In genomic region chr14:22084393-22085281, GRCh38 we compare ENCODE assay signal across 8 cellular contexts.
A peak's percentile ranks its signal among the peaks of the same experiment; 100 is the strongest.
DNase-seq lines count a peak whose midpoint lies in the region; ATAC-seq and TF ChIP-seq lines count a peak whose summit lies in the region.

No MANE protein-coding gene starts in this region.

- H3K27me3 ChIP-seq in HL-60 (ENCODE audit: insufficient read depth, poor library complexity, severe bottlenecking) (no peaks in the 10 kb centered on the region), Peyer's patch (no peaks in the 10 kb centered on the region)

- TF ChIP-seq CTCF in HL-60 (IDR thresholded peaks at IDR 0.05; ENCODE audit: insufficient read depth, low read length) (peak; percentile 39), Peyer's patch (IDR thresholded peaks at IDR 0.05) (peak; percentile 26 to 67 (median 63)), coronary artery (IDR thresholded peaks at IDR 0.05) (peak; percentile 52)

- H3K4me1 ChIP-seq in Peyer's patch: no peaks in the 10 kb centered on the region

- H3K27ac ChIP-seq in HL-60 (replicated peaks): no peak overlapping the region
- no peak overlapping the region for H3K27ac ChIP-seq in Peyer's patch
- H3K27ac ChIP-seq in coronary artery: no peak overlapping the region

- H3K36me3 ChIP-seq in Peyer's patch: no peaks in the 10 kb centered on the region

- no peaks in the 10 kb centered on the region for H3K9me3 ChIP-seq in Peyer's patch

- no peak for TF ChIP-seq POLR2A in Peyer's patch (IDR thresholded peaks at IDR 0.05)

- peak; percentile 42 for DNase-seq in SIG-M5 treated with dmso at 0.1 percent for 504 hours (lab: John Stamatoyannopoulos, UW; ENCODE audit: unreplicated experiment)
- DNase-seq in SIG-M5 (lab: John Stamatoyannopoulos, UW): no peak
- DNase-seq in HL-60 (ENCODE audit: low read depth in 1 of 2, low spot score in 1 of 2): peak in 1 of 2 experiments; percentile 39
- no peak for DNase-seq in Peyer's patch
- no peak for DNase-seq in coronary artery (ENCODE audit: low spot score)
- DNase-seq in middle frontal gyrus (ENCODE audit: extremely low spot score, low spot score): peak; percentile 65

- H3K4me3 ChIP-seq in HL-60 (replicated peaks; ENCODE audit: insufficient read depth, low read length) (no peak overlapping the region), Peyer's patch (no peak overlapping the region), coronary artery (no peak overlapping the region)

- ATAC-seq in HG02623 (IDR thresholded peaks at IDR 0.05; ENCODE audit: unreplicated experiment) (no peak), HG03196 (IDR thresholded peaks at IDR 0.05; ENCODE audit: unreplicated experiment) (no peak)

Comparison
In these comparisons a context has a peak if more than half of its experiments do, and no peak if none do; other contexts are left out.
1. DNase-seq: peak in SIG-M5 treated with dmso at 0.1 percent for 504 hours (single experiment) and middle frontal gyrus (single experiment); none in SIG-M5 (single experiment), Peyer's patch (0 of 3) and coronary artery (single experiment).
2. Peak in every context shown above with its lines, with median percentiles within 50 percentile points of each other: CTCF ChIP-seq.